ENCODE assay signal across 15 cellular contexts in the genomic region with DNA sequence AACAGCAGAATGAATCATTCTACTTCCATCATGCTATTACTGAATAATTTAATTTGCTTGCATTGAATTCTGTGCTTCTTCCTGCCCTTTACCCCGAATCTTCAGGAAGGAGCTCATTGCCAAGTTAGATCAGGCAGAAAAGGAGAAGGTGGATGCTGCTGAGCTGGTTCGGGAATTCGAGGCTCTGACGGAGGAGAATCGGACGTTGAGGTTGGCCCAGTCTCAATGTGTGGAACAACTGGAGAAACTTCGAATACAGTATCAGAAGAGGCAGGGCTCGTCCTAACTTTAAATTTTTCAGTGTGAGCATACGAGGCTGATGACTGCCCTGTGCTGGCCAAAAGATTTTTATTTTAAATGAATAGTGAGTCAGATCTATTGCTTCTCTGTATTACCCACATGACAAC. TPM values are rescaled to one million over a fixed set of nuclear protein-coding genes. Genes with fewer than 3 reads are reported as not detected.
A peak's percentile ranks its signal among the peaks of the same experiment; 100 is the strongest.
DNase-seq lines count a peak whose midpoint lies in the region; ATAC-seq, FAIRE-seq and TF ChIP-seq lines count a peak whose summit lies in the region.
"Had no signal": no experiment of that assay in that cellular context is flagged by ENCODE, and none has a peak within 500 bp of the region (broad histone marks: within the 10 kb centered on the region; RNA-seq: fewer than 3 reads in every experiment).

No MANE protein-coding gene starts in this region.

- peaks cover 17 to 50% (median 20%) of the 10 kb centered on the region in 4 donors for H3K4me1 ChIP-seq in liver (ENCODE audit: control insufficient read depth in 4 of 4, insufficient read depth in 4 of 4, low read length in 3 of 4)
- peaks cover 12% of the 10 kb centered on the region for H3K4me1 ChIP-seq in HepG2 (ENCODE audit: insufficient read depth, low read length)
- peaks cover 2% of the 10 kb centered on the region for H3K4me1 ChIP-seq in foreskin keratinocyte

- in situ Hi-C loops in HepG2 (cut with HindIII; ENCODE audit: extremely low pct_ligation_motif_present, low pct_unique_long_range_greater_than_20kb), result no loop called here

- H3K9me3 ChIP-seq in liver (ENCODE audit: control insufficient read depth in 4 of 4, low read length in 3 of 4), result no peaks in the 10 kb centered on the region
- H3K9me3 ChIP-seq in HepG2 (ENCODE audit: low read length), result no peaks in the 10 kb centered on the region
- H3K9me3 ChIP-seq: esophagus muscularis mucosa had no signal

- H3K36me3 ChIP-seq in liver (ENCODE audit: control insufficient read depth in 4 of 4, insufficient read depth in 3 of 4, low read depth in 1 of 4, low read length in 3 of 4), result no peaks in the 10 kb centered on the region
- H3K36me3 ChIP-seq in HepG2 (replicated peaks in 1 of 2; ENCODE audit: control insufficient read depth in 1 of 2, insufficient read depth in 2 of 2, low read length in 2 of 2), result no peaks in the 10 kb centered on the region
- H3K36me3 ChIP-seq: esophagus muscularis mucosa had no signal

- ATAC-seq in HepG2 (no peak), esophagus mucosa (peak; percentile 36), foreskin keratinocyte (no peak)
- ATAC-seq in activated naive CD4-positive, alpha-beta T cell treated with anti-CD3 and anti-CD28 coated beads, Interleukin-2, amount 50 U/mL, for 72 hours, result no peak
- ATAC-seq: activated T-cell treated with anti-CD3 and anti-CD28 coated beads, Interleukin-2, amount 50 U/mL, for 72 hours; HCT116; stimulated activated naive CD8-positive, alpha-beta T cell treated with anti-CD3 and anti-CD28 coated beads, Interleukin-15, Interleukin-2, amounts not matched to agents 100 U/mL and 50 U/mL, for 24 hours had no signal

- CTCF ChIA-PET in HepG2 (lab: Yijun Ruan, JAX; ENCODE audit: low intra/inter-chr PET ratio, low total read pairs), result no interaction called here

- WGBS in liver, result 27% methylated on average over 9 of the region's 9 CpGs
- WGBS in HepG2 (ENCODE audit: low lambda C conversion rate), result 71% methylated on average over 9 of the region's 9 CpGs

- DNase-seq in HepG2 (ENCODE audit: low spot score) (no peak), foreskin keratinocyte (no peak), foreskin melanocyte (no peak), GM19238 (ENCODE audit: insufficient read length, low spot score) (no peak)
- no peak for DNase-seq in activated naive CD4-positive, alpha-beta T cell treated with anti-CD3 and anti-CD28 coated beads, Interleukin-2, amount 50 U/mL, for 72 hours (ENCODE audit: low spot score in 2 of 2)
- DNase-seq: activated CD4-positive, alpha-beta T cell treated with anti-CD3 and anti-CD28 coated beads, Interleukin-2, amount 50 U/mL, for 4 hours; activated T-cell treated with anti-CD3 and anti-CD28 coated beads, Interleukin-2, amount 50 U/mL, for 72 hours; CD8-positive, alpha-beta memory T cell; stimulated activated naive CD8-positive, alpha-beta T cell treated with anti-CD3 and anti-CD28 coated beads, Interleukin-15, Interleukin-2, amounts not matched to agents 100 U/mL and 50 U/mL, for 24 hours had no signal

- no peak overlapping the region for H3K4me3 Mint-ChIP-seq in nephron
- H3K4me3 Mint-ChIP-seq: activated T-cell treated with anti-CD3 and anti-CD28 coated beads, Interleukin-2, amount 50 U/mL, for 72 hours; CD8-positive, alpha-beta memory T cell; dendritic cell treated with granulocyte-macrophage colony-stimulating factor and Interleukin-4, amounts not matched to agents 40 ng/mL and 50 ng/mL, for 4 days had no signal

- no peak overlapping the region for H2AFZ ChIP-seq in HepG2 (ENCODE audit: low read length)

- H3K36me3 Mint-ChIP-seq in nephron (ENCODE audit: low read depth), result no peaks in the 10 kb centered on the region
- H3K36me3 Mint-ChIP-seq in activated naive CD4-positive, alpha-beta T cell treated with anti-CD3 and anti-CD28 coated beads, Interleukin-2, amount 50 U/mL, for 72 hours, result no peaks in the 10 kb centered on the region

- TF ChIP-seq CTCF in liver (IDR thresholded peaks at IDR 0.05; ENCODE audit: low read depth, low read length, missing input control), result no peak
- no peak for TF ChIP-seq CTCF in HepG2 (CRISPR knock-in tag; IDR thresholded peaks at IDR 0.05)
- TF ChIP-seq CTCF in nephron (IDR thresholded peaks at IDR 0.05; ENCODE audit: unreplicated experiment in 3 of 3), result no peak
- no peak for TF ChIP-seq CTCF in foreskin keratinocyte (conservative IDR thresholded peaks at IDR 0.05)

- H3K9ac ChIP-seq in liver (ENCODE audit: low read depth in 1 of 2, low read length in 2 of 2) (peak overlapping the region; percentile 50 to 69), HepG2 (ENCODE audit: insufficient read depth, low read depth, low read length) (no peak overlapping the region)

- peaks cover 18% of the 10 kb centered on the region for H3K4me1 Mint-ChIP-seq in nephron

- H3K79me2 ChIP-seq in HepG2 (ENCODE audit: insufficient read depth, low read length), result no peaks in the 10 kb centered on the region

- intact Hi-C loops in HepG2 (cut with micrococcal nuclease; ENCODE audit: unreplicated experiment), result no loop called here

- H3K9me3 Mint-ChIP-seq in nephron, result no peaks in the 10 kb centered on the region
- H3K9me3 Mint-ChIP-seq in activated naive CD4-positive, alpha-beta T cell treated with anti-CD3 and anti-CD28 coated beads, Interleukin-2, amount 50 U/mL, for 72 hours, result no peaks in the 10 kb centered on the region
- H3K9me3 Mint-ChIP-seq: activated T-cell treated with anti-CD3 and anti-CD28 coated beads, Interleukin-2, amount 50 U/mL, for 72 hours; CD8-positive, alpha-beta memory T cell; dendritic cell treated with granulocyte-macrophage colony-stimulating factor and Interleukin-4, amounts not matched to agents 40 ng/mL and 50 ng/mL, for 4 days had no signal

- H3K4me2 ChIP-seq in HepG2 (ENCODE audit: low read depth, low read length), result no peak overlapping the region

- no TSS peak for BruUV-seq in HepG2 (replicated peaks; lab: Mats Ljungman, UMichigan)

- no peaks in the 10 kb centered on the region for H4K20me1 ChIP-seq in HepG2 (ENCODE audit: insufficient read depth, low read length)

- H3K27ac ChIP-seq in liver (ENCODE audit: low read depth in 1 of 2, low read length in 2 of 2) (peak overlapping the region; percentile 83 to 92), HepG2 (ENCODE audit: extremely low read length, insufficient read depth, low read length) (no peak overlapping the region), foreskin keratinocyte (no peak overlapping the region)

- no peak for TF ChIP-seq POLR2A in HepG2 (IDR thresholded peaks at IDR 0.05; ENCODE audit: insufficient read depth in 1 of 2, low read depth in 2 of 2, low read length in 2 of 2)

- H3K4me3 ChIP-seq in liver (ENCODE audit: low read depth in 1 of 3, low read length in 3 of 3), result no peak overlapping the region
- no peak overlapping the region for H3K4me3 ChIP-seq in HepG2 (replicated peaks in 1 of 3; ENCODE audit: insufficient read depth in 1 of 3, low read depth in 2 of 3, low read length in 3 of 3)
- H3K4me3 ChIP-seq: esophagus muscularis mucosa had no signal

- peak overlapping the region in 2 of 3 experiments; percentile 4 to 78 for H3K27ac Mint-ChIP-seq in nephron
- no peak overlapping the region for H3K27ac Mint-ChIP-seq in activated naive CD4-positive, alpha-beta T cell treated with anti-CD3 and anti-CD28 coated beads, Interleukin-2, amount 50 U/mL, for 72 hours
- H3K27ac Mint-ChIP-seq: activated T-cell treated with anti-CD3 and anti-CD28 coated beads, Interleukin-2, amount 50 U/mL, for 72 hours; dendritic cell treated with granulocyte-macrophage colony-stimulating factor and Interleukin-4, amounts not matched to agents 40 ng/mL and 50 ng/mL, for 4 days had no signal

- peaks cover 4% of the 10 kb centered on the region for H3K27me3 Mint-ChIP-seq in nephron (ENCODE audit: low read depth)
- H3K27me3 Mint-ChIP-seq: dendritic cell treated with granulocyte-macrophage colony-stimulating factor and Interleukin-4, amounts not matched to agents 40 ng/mL and 50 ng/mL, for 4 days had no signal

- POLR2A ChIA-PET in HepG2 (lab: Yijun Ruan, JAX), result no interaction called here

- H3K27me3 ChIP-seq in liver (ENCODE audit: control insufficient read depth in 4 of 4, insufficient read depth in 4 of 4, low read length in 3 of 4) (no peaks in the 10 kb centered on the region), HepG2 (ENCODE audit: control insufficient read depth in 1 of 2, insufficient read depth in 2 of 2, low read length in 2 of 2) (no peaks in the 10 kb centered on the region), foreskin keratinocyte (no peaks in the 10 kb centered on the region)
- H3K27me3 ChIP-seq: esophagus muscularis mucosa had no signal

- no peak for TF ChIP-seq EP300 in HepG2 (IDR thresholded peaks at IDR 0.05; ENCODE audit: low read depth in 2 of 2, low read length in 2 of 2)
- TF ChIP-seq EP300 in HepG2 (CRISPR knock-in tag; IDR thresholded peaks at IDR 0.05; ENCODE audit: borderline replicate concordance), result no peak

- TF ChIP-seq RAD21 in liver (IDR thresholded peaks at IDR 0.05) (no peak), HepG2 (CRISPR knock-in tag; IDR thresholded peaks at IDR 0.05) (no peak)

- no peak for FAIRE-seq in HepG2 (lab: Jason Lieb, UNC)

RNA-seq across cellular contexts. Expression of a gene that starts 44.2 kb away (rescaled TPM):
- total RNA-seq in liver, result 1 to 10 TPM; 2.6 to 3.5 TPM
- polyA plus RNA-seq in liver, result 1 to 10 TPM; 1.4 to 3.5 TPM
- 0.15 TPM in 1 of 2 replicates, not detected in the other for total RNA-seq in HepG2 (2016; rRNA removed; fragmentation: Illumina TruSeq; extraction: Trizol)
- not detected in 2 replicates for total RNA-seq in HepG2 (2016; cell fraction: cytosol; rRNA removed; fragmentation: Illumina TruSeq; extraction: Trizol; ENCODE audit: low read depth)
- total RNA-seq in HepG2 (2016; cell fraction: insoluble cytoplasmic fraction; rRNA removed; fragmentation: Illumina TruSeq; extraction: Trizol), result 0.37 TPM in 1 of 2 replicates, not detected in the other
- not detected in 2 replicates for total RNA-seq in HepG2 (2016; cell fraction: membrane; rRNA removed; fragmentation: Illumina TruSeq; extraction: Trizol)
- total RNA-seq in HepG2 (2016; cell fraction: nucleus; rRNA removed; fragmentation: Illumina TruSeq; extraction: Trizol), result not detected in 2 replicates
- 0.04 TPM in 1 of 2 replicates, not detected in the other for polyA plus RNA-seq in HepG2 (2011; rRNA removed)
- polyA plus RNA-seq in HepG2 (2011; cell fraction: cytosol; rRNA removed), result 0.04 TPM in 1 of 2 replicates, not detected in the other
- polyA plus RNA-seq in HepG2 (2011; cell fraction: nucleus; rRNA removed), result not detected in 2 replicates
- polyA plus RNA-seq in HepG2 (2012), result not detected in 2 replicates
- 0.18 TPM in 1 of 2 replicates, not detected in the other for polyA plus RNA-seq in HepG2 (2016; cell fraction: cytosol; fragmentation: Illumina TruSeq; extraction: Trizol; ENCODE audit: low read depth)
- not detected in 2 replicates for polyA plus RNA-seq in HepG2 (2016; cell fraction: insoluble cytoplasmic fraction; fragmentation: Illumina TruSeq; extraction: Trizol; ENCODE audit: low read depth)
- 0.13 and 0.19 TPM in 2 replicates for polyA plus RNA-seq in HepG2 (2016; cell fraction: membrane; fragmentation: Illumina TruSeq; extraction: Trizol; ENCODE audit: low read depth)
- not detected in 2 replicates for polyA plus RNA-seq in HepG2 (2016; cell fraction: nucleus; fragmentation: Illumina TruSeq; extraction: Trizol; ENCODE audit: insufficient read depth, low read depth)
- 5.5 TPM in 1 of 2 replicates, not detected in the other for polyA minus RNA-seq in HepG2 (2011; rRNA and poly(A)+ RNA removed; ENCODE audit: low replicate concordance)
- polyA minus RNA-seq in HepG2 (2011; cell fraction: cytosol; rRNA and poly(A)+ RNA removed), result not detected in 2 replicates
- not detected in 2 replicates for polyA minus RNA-seq in HepG2 (2011; cell fraction: nucleus; rRNA and poly(A)+ RNA removed)
- 3.1 TPM for total RNA-seq in esophagus mucosa
- 14.5 and 15.0 TPM in 2 replicates for total RNA-seq in foreskin keratinocyte
- 12.3 and 12.4 TPM in 2 replicates for polyA plus RNA-seq in foreskin keratinocyte
- total RNA-seq in activated naive CD4-positive, alpha-beta T cell treated with anti-CD3 and anti-CD28 coated beads, Interleukin-2, amount 50 U/mL, for 72 hours, result 1 to 10 TPM; 5.4 to 8.6 TPM

Comparison
In these comparisons a context has a peak if more than half of its experiments do, and no peak if none do; other contexts are left out.
1. H3K27ac ChIP-seq: peak in liver (2 of 2); none in HepG2 (single experiment) and foreskin keratinocyte (single experiment).
2. H3K27ac Mint-ChIP-seq: peak in nephron (2 of 3); none in activated naive CD4-positive, alpha-beta T cell treated with anti-CD3 and anti-CD28 coated beads, Interleukin-2, amount 50 U/mL, for 72 hours (0 of 2).